Comparison of ENCODE assay signal across 8 cellular contexts in genomic region chr19:55080121-55080914, GRCh38. TPM values are rescaled to one million over a fixed set of nuclear protein-coding genes. Genes with fewer than 3 reads are reported as not detected.
DNase-seq lines count a peak whose midpoint lies in the region; ATAC-seq and TF ChIP-seq lines count a peak whose summit lies in the region.

No MANE protein-coding gene starts in this region.

- ATAC-seq in left cardiac atrium = peak; percentile 67 to 77
- ATAC-seq in gastrocnemius medialis = peak; percentile 17 to 61

- H3K4me1 ChIP-seq in Karpas-422 (ENCODE audit: low read length) = no peaks in the 10 kb centered on the region
- H3K4me1 ChIP-seq in gastrocnemius medialis = peaks cover 6 to 18% of the 10 kb centered on the region in 2 donors

- no peaks in the 10 kb centered on the region for H3K9me3 ChIP-seq in Karpas-422 (ENCODE audit: low read length)
- H3K9me3 ChIP-seq in gastrocnemius medialis = no peaks in the 10 kb centered on the region

- intact Hi-C loops in left cardiac atrium (cut with DNase I) = no loop called here
- intact Hi-C loops in gastrocnemius medialis (cut with DNase I; ENCODE audit: low total_unique reads) = no loop called here

- TF ChIP-seq CTCF in gastrocnemius medialis (IDR thresholded peaks at IDR 0.05 in 4 of 5, conservative IDR thresholded peaks at IDR 0.05 in 1 of 5) = no peak

- H3K4me3 Mint-ChIP-seq in activated naive CD4-positive, alpha-beta T cell treated with anti-CD3 and anti-CD28 coated beads, Interleukin-2, amount 50 U/mL, for 24 hours = peak overlapping the region; percentile 81

- H3K9ac ChIP-seq in Karpas-422 (ENCODE audit: low read length) = no peak overlapping the region

- H2AFZ ChIP-seq in Karpas-422 (ENCODE audit: low read length) = no peak overlapping the region

- no peak for TF ChIP-seq POLR2A in gastrocnemius medialis (IDR thresholded peaks at IDR 0.05)

- H3K27ac ChIP-seq in Karpas-422 (ENCODE audit: low read length) (no peak overlapping the region), gastrocnemius medialis (no peak overlapping the region)

- no peaks in the 10 kb centered on the region for H3K27me3 ChIP-seq in Karpas-422 (ENCODE audit: low read length)
- H3K27me3 ChIP-seq in gastrocnemius medialis = peaks cover 66 to 84% (median 72%) of the 10 kb centered on the region in 3 donors

- H4K20me1 ChIP-seq in Karpas-422 (ENCODE audit: insufficient read depth, low read depth, low read length) = 0 out of 2 replicates have a peak, but pooled peaks cover 13% of the 10 kb centered on the region

- no peaks in the 10 kb centered on the region for H3K79me2 ChIP-seq in Karpas-422 (ENCODE audit: low read length)

- H3K36me3 Mint-ChIP-seq in activated naive CD4-positive, alpha-beta T cell treated with anti-CD3 and anti-CD28 coated beads, Interleukin-2, amount 50 U/mL, for 24 hours = no peaks in the 10 kb centered on the region

- H3K36me3 ChIP-seq in Karpas-422 (ENCODE audit: insufficient read depth, low read length) (peaks cover 24% of the 10 kb centered on the region), gastrocnemius medialis (no peaks in the 10 kb centered on the region)

- DNase-seq in DMS79 (lab: John Stamatoyannopoulos, UW) (peak; percentile 71), Karpas-422 (peak; percentile 78), SHP77 treated with DMSO at 0.1 percent for 48 hours (lab: John Stamatoyannopoulos, UW) (peak; percentile 53), left cardiac atrium (peak; percentile 68), gastrocnemius medialis (no peak), hippocampal formation (lab: John Stamatoyannopoulos, UW) (no peak), Ammon's horn (ENCODE audit: low spot score) (no peak)

- peak overlapping the region; percentile 62 for H3K27ac Mint-ChIP-seq in activated naive CD4-positive, alpha-beta T cell treated with anti-CD3 and anti-CD28 coated beads, Interleukin-2, amount 50 U/mL, for 24 hours

- H3K4me2 ChIP-seq in Karpas-422 (ENCODE audit: low read depth, low read length, poor library complexity, severe bottlenecking) = no peak overlapping the region

- H3K4me3 ChIP-seq in Karpas-422 (ENCODE audit: low read length) (no peak overlapping the region), gastrocnemius medialis (peak overlapping the region; percentile 26 to 63 (median 52))

- H3K9me3 Mint-ChIP-seq in activated naive CD4-positive, alpha-beta T cell treated with anti-CD3 and anti-CD28 coated beads, Interleukin-2, amount 50 U/mL, for 24 hours = no peaks in the 10 kb centered on the region

- H3K27me3 Mint-ChIP-seq in activated naive CD4-positive, alpha-beta T cell treated with anti-CD3 and anti-CD28 coated beads, Interleukin-2, amount 50 U/mL, for 24 hours = peaks cover 26% of the 10 kb centered on the region

- peaks cover 22% of the 10 kb centered on the region for H3K4me1 Mint-ChIP-seq in activated naive CD4-positive, alpha-beta T cell treated with anti-CD3 and anti-CD28 coated beads, Interleukin-2, amount 50 U/mL, for 24 hours

- no peaks in the 10 kb centered on the region for H3K9me2 ChIP-seq in Karpas-422 (replicated peaks; ENCODE audit: insufficient read depth, low read length)

- in situ Hi-C loops in gastrocnemius medialis (cut with MboI; ENCODE audit: low sequenced_read_pairs in 4 of 4) = loop anchor here in 1 of 4 donors (10.0 kb wide), 1 partner anchor 84 kb away; the partner anchor contains the start of gene DNAAF3

RNA-seq across cellular contexts. Expression of gene EPS8L1, which starts 4.6 kb away (rescaled TPM):
- not detected in 2 replicates for total RNA-seq in Karpas-422 (2014; rRNA removed; shearing (Covaris generic); ENCODE audit: low replicate concordance)
- total RNA-seq in left cardiac atrium = 1 to 10 TPM; 2.2 to 3.7 TPM
- total RNA-seq in gastrocnemius medialis = 1 to 10 TPM in 2 of 4 donors, under 1 TPM in 2; 0.25 to 2.4 (median 1.3) TPM

RNA-seq across cellular contexts. Expression of gene RDH13, which starts 17.4 kb away (rescaled TPM):
- 16.4 and 23.8 TPM in 2 replicates for total RNA-seq in Karpas-422 (2014; rRNA removed; shearing (Covaris generic); ENCODE audit: low replicate concordance)
- 10 to 100 TPM; 33.9 to 41.1 TPM for total RNA-seq in left cardiac atrium
- total RNA-seq in gastrocnemius medialis = 10 to 100 TPM in 1 of 4 donors, 1 to 10 TPM in 3; 5.2 to 10.5 (median 7.6) TPM

RNA-seq across cellular contexts. Expression of gene PPP1R12C, which starts 37.1 kb away (rescaled TPM):
- total RNA-seq in Karpas-422 (2014; rRNA removed; shearing (Covaris generic); ENCODE audit: low replicate concordance) = 81.8 and 267 TPM in 2 replicates
- 100 to 1,000 TPM; 117 to 193 TPM for total RNA-seq in left cardiac atrium
- total RNA-seq in gastrocnemius medialis = 10 to 100 TPM; 22.6 to 28.2 (median 26.2) TPM

RNA-seq across cellular contexts. Expression of gene GP6, which starts 42.3 kb away (rescaled TPM):
- 0.26 TPM in 1 of 2 replicates, not detected in the other for total RNA-seq in Karpas-422 (2014; rRNA removed; shearing (Covaris generic); ENCODE audit: low replicate concordance)
- total RNA-seq in left cardiac atrium = under 1 TPM; 0.13 to 0.24 TPM
- total RNA-seq in gastrocnemius medialis = under 1 TPM in 1 of 4 donors, not detected in 3; 0.16 TPM

Comparison
In these comparisons a context has a peak if more than half of its experiments do, and no peak if none do; other contexts are left out.
1. DNase-seq: peak in DMS79 (single experiment), Karpas-422 (single experiment), SHP77 treated with DMSO at 0.1 percent for 48 hours (single experiment) and left cardiac atrium (single experiment); none in gastrocnemius medialis (0 of 2), hippocampal formation (0 of 2) and Ammon's horn (single experiment).